ENCODE assay signal across 8 cellular contexts in genomic region chr6:26087284-26088115, GRCh38. TPM values are rescaled to one million over a fixed set of nuclear protein-coding genes. Genes with fewer than 3 reads are reported as not detected.
DNase-seq lines count a peak whose midpoint lies in the region; ATAC-seq and TF ChIP-seq lines count a peak whose summit lies in the region.

Gene HFE, plus strand, starts transcription at chr6:26087429. Its CDS starts 12 bp downstream, at chr6:26087441.

- no peak for ATAC-seq in HG02840 (IDR thresholded peaks at IDR 0.05; ENCODE audit: low FRiP score, unreplicated experiment)

- H3K36me3 Mint-ChIP-seq in mesothelial cell of epicardium = peaks cover 3% of the 10 kb centered on the region

- H4K20me1 ChIP-seq in Karpas-422 (ENCODE audit: insufficient read depth, low read depth, low read length) = no peaks in the 10 kb centered on the region

- H3K4me1 ChIP-seq in Karpas-422 (ENCODE audit: low read length) (peaks cover 13% of the 10 kb centered on the region), suprapubic skin (peaks cover 26% of the 10 kb centered on the region)

- no peak for TF ChIP-seq POLR2A in suprapubic skin (IDR thresholded peaks at IDR 0.05)

- peak within 1 kb of the TSS; percentile 84 for H3K4me2 ChIP-seq in Karpas-422 (ENCODE audit: low read depth, low read length, poor library complexity, severe bottlenecking)

- no peaks in the 10 kb centered on the region for H3K9me3 ChIP-seq in Karpas-422 (ENCODE audit: low read length)
- no peaks in the 10 kb centered on the region for H3K9me3 ChIP-seq in suprapubic skin

- H3K27me3 Mint-ChIP-seq in mesothelial cell of epicardium (ENCODE audit: low read depth) = no peaks in the 10 kb centered on the region

- DNase-seq in DMS153 (lab: John Stamatoyannopoulos, UW) (peak; percentile 37), Karpas-422 (peak; percentile 52), epithelial cell of esophagus (ENCODE audit: low read depth) (peak; percentile 54), mesothelial cell of epicardium (ENCODE audit: low spot score in 2 of 2, unreplicated experiment in 2 of 2) (peak in 1 of 2 experiments; percentile 64), suprapubic skin (ENCODE audit: low spot score in 2 of 2) (peak; percentile 73 to 84), NCI-H1048 (lab: John Stamatoyannopoulos, UW) (no peak)
- DNase-seq in activated CD8-positive, alpha-beta memory T cell treated with anti-CD3 and anti-CD28 coated beads, Interleukin-2, amount 50 U/mL, for 4 hours = peak; percentile 28

- H3K9ac ChIP-seq in Karpas-422 (ENCODE audit: low read length) = peak within 1 kb of the TSS; percentile 65

- H3K27me3 ChIP-seq in Karpas-422 (ENCODE audit: low read length) (no peaks in the 10 kb centered on the region), suprapubic skin (no peaks in the 10 kb centered on the region)

- H3K36me3 ChIP-seq in Karpas-422 (ENCODE audit: insufficient read depth, low read length) (no peaks in the 10 kb centered on the region), suprapubic skin (no peaks in the 10 kb centered on the region)

- H2AFZ ChIP-seq in Karpas-422 (ENCODE audit: low read length) = peak within 1 kb of the TSS; percentile 94

- H3K27ac ChIP-seq in Karpas-422 (ENCODE audit: low read length) (no peak within 1 kb of the TSS), suprapubic skin (peak within 1 kb of the TSS; percentile 88)

- H3K4me3 ChIP-seq in Karpas-422 (ENCODE audit: low read length) (peak within 1 kb of the TSS; percentile 68), epithelial cell of esophagus (ENCODE audit: low read length) (peak within 1 kb of the TSS; percentile 83), suprapubic skin (peak within 1 kb of the TSS; percentile 81)

- no peaks in the 10 kb centered on the region for H3K79me2 ChIP-seq in Karpas-422 (ENCODE audit: low read length)

- WGBS in suprapubic skin = under 1% methylated on average over 28 of the region's 41 CpGs

- H3K4me1 Mint-ChIP-seq in mesothelial cell of epicardium = peaks cover 18% of the 10 kb centered on the region

- TF ChIP-seq CTCF in epithelial cell of esophagus (IDR thresholded peaks at IDR 0.05; ENCODE audit: insufficient read depth, low read depth, low read length, missing control alignments) (no peak), mesothelial cell of epicardium (IDR thresholded peaks at IDR 0.05; ENCODE audit: unreplicated experiment) (no peak), suprapubic skin (IDR thresholded peaks at IDR 0.05) (no peak)

- peak within 1 kb of the TSS; percentile 86 for H3K27ac Mint-ChIP-seq in mesothelial cell of epicardium

- peaks cover 4% of the 10 kb centered on the region for H3K9me3 Mint-ChIP-seq in mesothelial cell of epicardium

- no peaks in the 10 kb centered on the region for H3K9me2 ChIP-seq in Karpas-422 (replicated peaks; ENCODE audit: insufficient read depth, low read length)

- H3K4me3 Mint-ChIP-seq in mesothelial cell of epicardium = peak within 1 kb of the TSS; percentile 79

- TF ChIP-seq EP300 in suprapubic skin (IDR thresholded peaks at IDR 0.05) = no peak

RNA-seq across cellular contexts. Expression of gene HFE, which starts in this region (rescaled TPM):
- total RNA-seq in Karpas-422 (2014; rRNA removed; shearing (Covaris generic); ENCODE audit: low replicate concordance) = 0.04 and 0.19 TPM in 2 replicates
- total RNA-seq in mesothelial cell of epicardium (7.0 to 8.3 TPM (median 8.3 TPM) in 3 replicates), suprapubic skin (1 to 10 TPM; 2.1 to 4.2 (median 3.6) TPM)

Comparison
In these comparisons a context has a peak if more than half of its experiments do, and no peak if none do; other contexts are left out.
1. Peak in DNase-seq, H3K4me3 ChIP-seq, H3K9ac ChIP-seq and H3K4me2 ChIP-seq in Karpas-422; RNA of the gene not detected or under 1 TPM.